ENCODE assay signal across 8 cellular contexts in genomic region chr1:165592945-165593823, GRCh38. TPM values are rescaled to one million over a fixed set of nuclear protein-coding genes. Genes with fewer than 3 reads are reported as not detected.
DNase-seq lines count a peak whose midpoint lies in the region; ATAC-seq and TF ChIP-seq lines count a peak whose summit lies in the region.

No MANE protein-coding gene starts in this region.

- H3K27ac Mint-ChIP-seq in activated T-helper 2 cell treated with anti-CD3 and anti-CD28 coated beads, Interferon-gamma antibody, Interleukin-2, Interleukin-4, amounts not matched to agents 10 μg/mL and 5 μg/mL and 100 μg/mL, durations not matched to agents 14 hours and 24 hours and 36 hours: no peak overlapping the region
- H3K27ac Mint-ChIP-seq in osteocyte (ENCODE audit: unreplicated experiment): no peak overlapping the region

- DNase-seq in SIG-M5 treated with dmso at 0.1 percent for 504 hours (lab: John Stamatoyannopoulos, UW; ENCODE audit: unreplicated experiment) (peak; percentile 77), SIG-M5 (lab: John Stamatoyannopoulos, UW) (no peak), LNCaP clone FGC (ENCODE audit: low read depth) (peak; percentile 46), RWPE2 (ENCODE audit: low spot score) (no peak), foreskin fibroblast (peak; percentile 58 to 86), osteocyte (ENCODE audit: extremely low spot score, unreplicated experiment) (peak; percentile 87), transverse colon (peak; percentile 76)
- peak; percentile 63 for DNase-seq in activated T-helper 2 cell treated with anti-CD3 and anti-CD28 coated beads, Interferon-gamma antibody, Interleukin-2, Interleukin-4, amounts not matched to agents 10 μg/mL and 5 μg/mL and 100 μg/mL, durations not matched to agents 14 hours and 24 hours and 36 hours (ENCODE audit: low spot score)

- no peak overlapping the region for H3K4me3 Mint-ChIP-seq in activated T-helper 2 cell treated with anti-CD3 and anti-CD28 coated beads, Interferon-gamma antibody, Interleukin-2, Interleukin-4, amounts not matched to agents 10 μg/mL and 5 μg/mL and 100 μg/mL, durations not matched to agents 14 hours and 24 hours and 36 hours (ENCODE audit: low read depth)
- no peak overlapping the region for H3K4me3 Mint-ChIP-seq in osteocyte (ENCODE audit: unreplicated experiment)

- no peak for TF ChIP-seq POLR2A in transverse colon (IDR thresholded peaks at IDR 0.05)

- H3K27me3 ChIP-seq in RWPE2 (ENCODE audit: insufficient read depth, poor library complexity, severe bottlenecking) (no peaks in the 10 kb centered on the region), transverse colon (peaks cover 48% of the 10 kb centered on the region)

- peaks cover 17% of the 10 kb centered on the region for H3K4me1 Mint-ChIP-seq in activated T-helper 2 cell treated with anti-CD3 and anti-CD28 coated beads, Interferon-gamma antibody, Interleukin-2, Interleukin-4, amounts not matched to agents 10 μg/mL and 5 μg/mL and 100 μg/mL, durations not matched to agents 14 hours and 24 hours and 36 hours (ENCODE audit: low read depth)
- peaks cover 23% of the 10 kb centered on the region for H3K4me1 Mint-ChIP-seq in osteocyte (ENCODE audit: unreplicated experiment)

- no peak overlapping the region for H3K27ac ChIP-seq in RWPE2 (ENCODE audit: poor library complexity, severe bottlenecking)
- no peak overlapping the region for H3K27ac ChIP-seq in transverse colon

- no peaks in the 10 kb centered on the region for H3K9me3 Mint-ChIP-seq in activated T-helper 2 cell treated with anti-CD3 and anti-CD28 coated beads, Interferon-gamma antibody, Interleukin-2, Interleukin-4, amounts not matched to agents 10 μg/mL and 5 μg/mL and 100 μg/mL, durations not matched to agents 14 hours and 24 hours and 36 hours
- H3K9me3 Mint-ChIP-seq in osteocyte (ENCODE audit: unreplicated experiment): no peaks in the 10 kb centered on the region

- in situ Hi-C loops in transverse colon (cut with MboI; ENCODE audit: low pct_ligation_motif_present in 1 of 4, low pct_unique_long_range_greater_than_20kb in 1 of 4, low sequenced_read_pairs in 3 of 4): loop anchor here (5.0 to 25.0 kb wide), 3 partner anchors 198 to 331 kb away; no protein-coding TSS in a partner anchor

- H3K4me1 ChIP-seq in RWPE2 (ENCODE audit: insufficient read depth, poor library complexity, severe bottlenecking) (peaks cover 4% of the 10 kb centered on the region), transverse colon (peaks cover 0 to 7% (median 6%) of the 10 kb centered on the region in 4 donors)

- no peak overlapping the region for H3K4me3 ChIP-seq in LNCaP clone FGC (ENCODE audit: low read depth, low read length)
- no peak overlapping the region for H3K4me3 ChIP-seq in RWPE2 (ENCODE audit: severe bottlenecking)
- H3K4me3 ChIP-seq in foreskin fibroblast (ENCODE audit: low read depth in 1 of 2, low read length in 2 of 2): no peak overlapping the region
- no peak overlapping the region for H3K4me3 ChIP-seq in transverse colon

- 0 to 1% methylated on average over 9 to 10 of the region's 10 CpGs for WGBS in transverse colon (ENCODE audit: low coverage in 1 of 2), 2 donors

- no peaks in the 10 kb centered on the region for H3K36me3 Mint-ChIP-seq in activated T-helper 2 cell treated with anti-CD3 and anti-CD28 coated beads, Interferon-gamma antibody, Interleukin-2, Interleukin-4, amounts not matched to agents 10 μg/mL and 5 μg/mL and 100 μg/mL, durations not matched to agents 14 hours and 24 hours and 36 hours (ENCODE audit: low read depth)
- H3K36me3 Mint-ChIP-seq in osteocyte (ENCODE audit: unreplicated experiment): no peaks in the 10 kb centered on the region

- intact Hi-C loops in activated T-helper 2 cell treated with anti-CD3 and anti-CD28 coated beads, Interferon-gamma antibody, Interleukin-2, Interleukin-4, amounts not matched to agents 10 μg/mL and 5 μg/mL and 100 μg/mL, durations not matched to agents 14 hours and 24 hours and 36 hours (cut with micrococcal nuclease): loop anchor here (1.0 to 10.0 kb wide), 3 partner anchors 189 to 572 kb away; partner anchors contain the start of gene FAM78B
- intact Hi-C loops in transverse colon (cut with DNase I; ENCODE audit: low total_unique reads): loop anchor here (2.0 kb wide), 1 partner anchor 200 kb away; no protein-coding TSS in a partner anchor

- no peak for ATAC-seq in RWPE2 (ENCODE audit: low read depth)

- peak; percentile 76 for TF ChIP-seq CTCF in LNCaP clone FGC (IDR thresholded peaks at IDR 0.05; ENCODE audit: control insufficient read depth, extremely low read depth, insufficient read depth)
- peak; percentile 94 for TF ChIP-seq CTCF in RWPE2 (IDR thresholded peaks at IDR 0.05; ENCODE audit: poor library complexity, severe bottlenecking)
- peak; percentile 75 for TF ChIP-seq CTCF in foreskin fibroblast (IDR thresholded peaks at IDR 0.05; ENCODE audit: low read depth, low read length)
- peak; percentile 87 for TF ChIP-seq CTCF in osteocyte (IDR thresholded peaks at IDR 0.05)
- peak; percentile 91 to 98 (median 94) for TF ChIP-seq CTCF in transverse colon (IDR thresholded peaks at IDR 0.05)

- no peaks in the 10 kb centered on the region for H3K36me3 ChIP-seq in RWPE2 (ENCODE audit: low read depth)
- H3K36me3 ChIP-seq in transverse colon: no peaks in the 10 kb centered on the region

- no peak for TF ChIP-seq EP300 in transverse colon (IDR thresholded peaks at IDR 0.05; ENCODE audit: low read depth)

- no peaks in the 10 kb centered on the region for H3K9me3 ChIP-seq in RWPE2 (ENCODE audit: severe bottlenecking)
- no peaks in the 10 kb centered on the region for H3K9me3 ChIP-seq in transverse colon

- peaks cover 67% of the 10 kb centered on the region for H3K27me3 Mint-ChIP-seq in activated T-helper 2 cell treated with anti-CD3 and anti-CD28 coated beads, Interferon-gamma antibody, Interleukin-2, Interleukin-4, amounts not matched to agents 10 μg/mL and 5 μg/mL and 100 μg/mL, durations not matched to agents 14 hours and 24 hours and 36 hours (ENCODE audit: low read depth)
- H3K27me3 Mint-ChIP-seq in osteocyte (ENCODE audit: unreplicated experiment): peaks cover 52% of the 10 kb centered on the region

RNA-seq across cellular contexts. Expression of gene MGST3, which starts 37.9 kb away (rescaled TPM):
- 63.6 and 63.7 TPM in 2 replicates for total RNA-seq in activated T-helper 2 cell treated with anti-CD3 and anti-CD28 coated beads, Interferon-gamma antibody, Interleukin-2, Interleukin-4, amounts not matched to agents 10 μg/mL and 5 μg/mL and 100 μg/mL, durations not matched to agents 14 hours and 24 hours and 36 hours
- 130 and 139 TPM in 2 replicates for total RNA-seq in osteocyte
- 100 to 1,000 TPM in 3 of 4 donors, 10 to 100 TPM in 1; 84.4 to 387 (median 220) TPM for total RNA-seq in transverse colon

RNA-seq across cellular contexts. Expression of gene LRRC52, which starts 49.4 kb away (rescaled TPM):
- not detected in 2 replicates for total RNA-seq in activated T-helper 2 cell treated with anti-CD3 and anti-CD28 coated beads, Interferon-gamma antibody, Interleukin-2, Interleukin-4, amounts not matched to agents 10 μg/mL and 5 μg/mL and 100 μg/mL, durations not matched to agents 14 hours and 24 hours and 36 hours
- not detected in 2 replicates for total RNA-seq in osteocyte
- not detected for total RNA-seq in transverse colon

Comparison
In these comparisons a context has a peak if more than half of its experiments do, and no peak if none do; other contexts are left out.
1. DNase-seq: peak in SIG-M5 treated with dmso at 0.1 percent for 504 hours (single experiment), LNCaP clone FGC (single experiment), activated T-helper 2 cell treated with anti-CD3 and anti-CD28 coated beads, Interferon-gamma antibody, Interleukin-2, Interleukin-4, amounts not matched to agents 10 μg/mL and 5 μg/mL and 100 μg/mL, durations not matched to agents 14 hours and 24 hours and 36 hours (single experiment), foreskin fibroblast (2 of 2), osteocyte (single experiment) and transverse colon (single experiment); none in SIG-M5 (single experiment) and RWPE2 (single experiment).
2. Peak in every context shown above with its lines, with median percentiles within 50 percentile points of each other: CTCF ChIP-seq.